In the genomic region with DNA sequence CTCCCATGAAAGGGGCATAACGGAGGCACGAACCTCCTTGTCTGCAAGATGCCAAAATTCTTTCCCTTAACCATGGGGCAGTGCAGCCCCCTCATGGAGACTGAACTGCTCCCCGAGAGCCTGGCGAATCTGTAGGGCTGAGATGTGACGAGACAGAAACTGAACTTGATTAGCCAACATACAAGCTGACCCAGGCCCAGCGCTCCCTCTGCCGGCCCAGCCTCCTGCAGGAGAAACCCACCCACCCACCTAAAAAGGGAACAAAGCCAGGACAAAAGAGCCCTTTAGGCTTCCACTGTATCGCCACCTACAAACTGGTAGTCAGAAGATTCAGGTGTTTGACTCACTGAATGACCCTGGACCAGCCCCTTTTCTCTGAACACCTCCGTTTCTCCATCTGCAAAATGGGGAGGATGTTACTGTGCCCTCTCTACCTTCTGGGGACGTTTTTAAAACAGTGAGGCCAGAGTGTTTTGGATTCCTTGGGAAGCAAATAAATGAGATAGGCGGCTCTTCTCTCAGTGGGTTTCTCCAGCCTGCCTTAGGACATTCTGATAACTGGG, we compare ENCODE assay signal across 25 cellular contexts. TPM values are rescaled to one million over a fixed set of nuclear protein-coding genes. Genes with fewer than 3 reads are reported as not detected.
"Had no signal": no experiment of that assay in that cellular context is flagged by ENCODE, and none has a peak within 500 bp of the region (broad histone marks: within the 10 kb centered on the region; RNA-seq: fewer than 3 reads in every experiment).

No MANE protein-coding gene starts in this region.

- H3K36me3 ChIP-seq: breast epithelium, Peyer's patch had no signal

- H3K9me3 ChIP-seq: breast epithelium, Peyer's patch had no signal

- H3K27me3 Mint-ChIP-seq: activated naive CD4-positive, alpha-beta T cell treated with anti-CD3 and anti-CD28 coated beads, Interleukin-2, amount 50 U/mL, for 24 hours; activated T-cell treated with anti-CD3 and anti-CD28 coated beads, Interleukin-2, amount 50 U/mL, for 24 hours had no signal

- H3K4me3 ChIP-seq: breast epithelium, Peyer's patch had no signal

- H3K4me1 Mint-ChIP-seq: activated naive CD4-positive, alpha-beta T cell treated with anti-CD3 and anti-CD28 coated beads, Interleukin-2, amount 50 U/mL, for 24 hours had no signal

- H3K27ac Mint-ChIP-seq: activated CD8-positive, alpha-beta T cell treated with anti-CD3 and anti-CD28 coated beads, Interleukin-2, amount 10 ng/mL, durations not matched to agents 7 days and 5 days; activated naive CD4-positive, alpha-beta T cell treated with anti-CD3 and anti-CD28 coated beads, Interleukin-2, amount 50 U/mL, for 24 hours; activated T-cell treated with anti-CD3 and anti-CD28 coated beads, Interleukin-2, amount 50 U/mL, for 24 hours; activated T-helper 1 cell treated with anti-CD3 and anti-CD28 coated beads, Interleukin-12 subunit alpha, Interleukin-12 subunit beta, Interleukin-2, Interleukin-4 antibody, amounts not matched to agents 30 ng/mL and 10 ng/mL and 1 ng/mL, durations not matched to agents 14 hours and 24 hours and 36 hours; T-helper 1 cell treated with Interleukin-12 subunit alpha and Interleukin-12 subunit beta and Interleukin-4 antibody, amounts not matched to agents 30 μg/mL and 1 μg/mL, for 36 hours had no signal

- H3K4me3 Mint-ChIP-seq: activated CD8-positive, alpha-beta T cell treated with anti-CD3 and anti-CD28 coated beads, Interleukin-2, amount 10 ng/mL, durations not matched to agents 7 days and 5 days; activated naive CD4-positive, alpha-beta T cell treated with anti-CD3 and anti-CD28 coated beads, Interleukin-2, amount 50 U/mL, for 24 hours; activated T-cell treated with anti-CD3 and anti-CD28 coated beads, Interleukin-2, amount 50 U/mL, for 24 hours; activated T-helper 1 cell treated with anti-CD3 and anti-CD28 coated beads, Interleukin-12 subunit alpha, Interleukin-12 subunit beta, Interleukin-2, Interleukin-4 antibody, amounts not matched to agents 30 ng/mL and 10 ng/mL and 1 ng/mL, durations not matched to agents 14 hours and 24 hours and 36 hours; T-helper 1 cell treated with Interleukin-12 subunit alpha and Interleukin-12 subunit beta and Interleukin-4 antibody, amounts not matched to agents 30 μg/mL and 1 μg/mL, for 36 hours had no signal

- H3K9me3 Mint-ChIP-seq: activated naive CD4-positive, alpha-beta T cell treated with anti-CD3 and anti-CD28 coated beads, Interleukin-2, amount 50 U/mL, for 24 hours; activated T-cell treated with anti-CD3 and anti-CD28 coated beads, Interleukin-2, amount 50 U/mL, for 24 hours; activated T-helper 1 cell treated with anti-CD3 and anti-CD28 coated beads, Interleukin-12 subunit alpha, Interleukin-12 subunit beta, Interleukin-2, Interleukin-4 antibody, amounts not matched to agents 30 ng/mL and 10 ng/mL and 1 ng/mL, durations not matched to agents 14 hours and 24 hours and 36 hours; T-helper 1 cell treated with Interleukin-12 subunit alpha and Interleukin-12 subunit beta and Interleukin-4 antibody, amounts not matched to agents 30 μg/mL and 1 μg/mL, for 36 hours had no signal

- DNase-seq: activated CD4-positive, alpha-beta T cell treated with anti-CD3 and anti-CD28 coated beads for 48 hours; activated CD4-positive, alpha-beta T cell treated with anti-CD3 and anti-CD28 coated beads, Interleukin-2, amount 50 U/mL, for 4 hours; activated CD4-positive, CD25-positive, alpha-beta regulatory T cell treated with anti-CD3 and anti-CD28 coated beads, Interleukin-2, amount 50 U/mL, for 72 hours; activated CD8-positive, alpha-beta memory T cell treated with anti-CD3 and anti-CD28 coated beads, Interleukin-2, amount 50 U/mL, for 48 hours; activated CD8-positive, alpha-beta T cell treated with anti-CD3 and anti-CD28 coated beads, Interleukin-2, amount 10 ng/mL, durations not matched to agents 7 days and 5 days; activated effector memory CD4-positive, alpha-beta T cell treated with Interleukin-2 at 50 U/mL for 16 hours; activated naive CD4-positive, alpha-beta T cell; activated T-cell treated with anti-CD3 and anti-CD28 coated beads, Interleukin-2, amount 50 U/mL, for 24 hours; aorta; caudate nucleus; Kasumi-1; NCI-H1105 treated with DMSO at 0.1 percent for 48 hours; NCI-H146; NCI-H187 treated with DMSO at 0.1 percent for 48 hours; NCI-H2081 treated with DMSO at 0.1 percent for 48 hours; NCI-H446; NCI-H524; SHP77 had no signal

- H3K27me3 ChIP-seq: breast epithelium, Peyer's patch had no signal

- H3K4me1 ChIP-seq: breast epithelium had no signal

- H3K27ac ChIP-seq: breast epithelium, RWPE1 had no signal

- H3K36me3 Mint-ChIP-seq: activated naive CD4-positive, alpha-beta T cell treated with anti-CD3 and anti-CD28 coated beads, Interleukin-2, amount 50 U/mL, for 24 hours had no signal

- ATAC-seq: activated CD8-positive, alpha-beta T cell treated with anti-CD3 and anti-CD28 coated beads, Interleukin-2, amount 10 ng/mL, durations not matched to agents 7 days and 5 days had no signal

RNA-seq across cellular contexts. Expression of a gene that starts 58.4 kb away (rescaled TPM):
- total RNA-seq: SK-MEL-5 had no signal
- polyA plus RNA-seq: aorta had no signal
